In genomic region chr3:69012836-69013255, GRCh38 we compare ENCODE assay signal across 8 cellular contexts. TPM values are rescaled to one million over a fixed set of nuclear protein-coding genes. Genes with fewer than 3 reads are reported as not detected.
A peak's percentile ranks its signal among the peaks of the same experiment; 100 is the strongest.
DNase-seq lines count a peak whose midpoint lies in the region; ATAC-seq, FAIRE-seq and TF ChIP-seq lines count a peak whose summit lies in the region.

No MANE protein-coding gene starts in this region.

- no peak for FAIRE-seq in HepG2 (lab: Jason Lieb, UNC)

- no peak for TF ChIP-seq RAD21 in HepG2 (CRISPR knock-in tag; IDR thresholded peaks at IDR 0.05)

- H3K27me3 ChIP-seq in colonic mucosa (no peaks in the 10 kb centered on the region), HepG2 (ENCODE audit: control insufficient read depth in 1 of 2, insufficient read depth in 2 of 2, low read length in 2 of 2) (no peaks in the 10 kb centered on the region), subcutaneous abdominal adipose tissue (ENCODE audit: control insufficient read depth in 5 of 5, insufficient read depth in 4 of 5, low read length in 5 of 5) (no peaks in the 10 kb centered on the region)

- no TSS peak for BruUV-seq in HepG2 (replicated peaks; lab: Mats Ljungman, UMichigan)

- in situ Hi-C loops in HepG2 (cut with HindIII; ENCODE audit: extremely low pct_ligation_motif_present, low pct_unique_long_range_greater_than_20kb), result no loop called here

- H3K4me3 ChIP-seq in colonic mucosa (peak overlapping the region; percentile 88), HepG2 (replicated peaks in 1 of 3; ENCODE audit: insufficient read depth in 1 of 3, low read depth in 2 of 3, low read length in 3 of 3) (peak overlapping the region; percentile 79 to 94 (median 86)), subcutaneous abdominal adipose tissue (ENCODE audit: low read depth in 1 of 5, low read length in 5 of 5) (peak overlapping the region; percentile 69 to 86 (median 77))

- no peaks in the 10 kb centered on the region for H3K79me2 ChIP-seq in HepG2 (ENCODE audit: insufficient read depth, low read length)

- POLR2A ChIA-PET in RWPE1 (lab: Yijun Ruan, JAX; ENCODE audit: low non-redundant PET), result interaction anchor here (0.5 to 0.7 kb wide), 2 partner anchors 13 to 28 kb away, joined by 3 to 4 read pairs; no protein-coding TSS in a partner anchor
- POLR2A ChIA-PET in HepG2 (lab: Yijun Ruan, JAX), result interaction anchor here (1.2 to 2.3 kb wide), 2 partner anchors 39 to 67 kb away, joined by 6 to 11 read pairs; partner anchors contain the start of genes TMF1 and UBA3

- WGBS in HepG2 (ENCODE audit: low lambda C conversion rate), result 27% methylated on average over 7 of the region's 37 CpGs

- H3K9ac ChIP-seq in colonic mucosa (ENCODE audit: low read depth in 2 of 2, low read length in 2 of 2) (peak overlapping the region; percentile 52 to 96), HepG2 (ENCODE audit: insufficient read depth, low read depth, low read length) (peak overlapping the region; percentile 90), subcutaneous abdominal adipose tissue (ENCODE audit: low read length in 5 of 5) (peak overlapping the region; percentile 22 to 88 (median 86))

- intact Hi-C loops in Right ventricle myocardium inferior (cut with DNase I), result loop anchor here (5.0 kb wide), 1 partner anchor 39 kb away; the partner anchor contains the start of gene TMF1
- intact Hi-C loops in cardiac septum (cut with DNase I), result loop anchor here (5.0 kb wide), 2 partner anchors 39 to 69 kb away; partner anchors contain the start of genes ARL6IP5, TMF1 and UBA3
- intact Hi-C loops in colonic mucosa (cut with DNase I), result loop anchor here (5.0 kb wide), 1 partner anchor 39 kb away; the partner anchor contains the start of gene TMF1
- intact Hi-C loops in HepG2 (cut with micrococcal nuclease; ENCODE audit: unreplicated experiment), result loop anchor here (5.0 kb wide), 1 partner anchor 39 kb away; the partner anchor contains the start of gene TMF1

- H4K20me1 ChIP-seq in HepG2 (ENCODE audit: insufficient read depth, low read length), result no peaks in the 10 kb centered on the region

- H3K9me3 ChIP-seq in colonic mucosa (no peaks in the 10 kb centered on the region), HepG2 (ENCODE audit: low read length) (no peaks in the 10 kb centered on the region), subcutaneous abdominal adipose tissue (ENCODE audit: control insufficient read depth in 5 of 5, low read length in 5 of 5) (no peaks in the 10 kb centered on the region)

- H3K27ac ChIP-seq in RWPE1 (peak overlapping the region; percentile 100), colonic mucosa (peak overlapping the region; percentile 93), HepG2 (ENCODE audit: extremely low read length, insufficient read depth, low read length) (peak overlapping the region; percentile 90), subcutaneous abdominal adipose tissue (ENCODE audit: low read depth, low read length) (peak overlapping the region; percentile 96)

- ATAC-seq in Right ventricle myocardium inferior (peak; percentile 42), HG02763 (IDR thresholded peaks at IDR 0.05; ENCODE audit: unreplicated experiment) (peak; percentile 41), HepG2 (peak; percentile 78)

- TF ChIP-seq EP300 in HepG2 (IDR thresholded peaks at IDR 0.05; ENCODE audit: low read depth in 2 of 2, low read length in 2 of 2) (no peak), HepG2 (CRISPR knock-in tag; IDR thresholded peaks at IDR 0.05; ENCODE audit: borderline replicate concordance) (no peak)

- H3K36me3 ChIP-seq in colonic mucosa, result no peaks in the 10 kb centered on the region
- peaks cover 0 to 12% of the 10 kb centered on the region in 2 experiments; a peak in 3 of 5 replicates for H3K36me3 ChIP-seq in HepG2 (replicated peaks in 1 of 2; ENCODE audit: control insufficient read depth in 1 of 2, insufficient read depth in 2 of 2, low read length in 2 of 2)
- H3K36me3 ChIP-seq in subcutaneous abdominal adipose tissue (ENCODE audit: control insufficient read depth in 5 of 5, insufficient read depth in 5 of 5, low read length in 5 of 5), result peaks cover 4 to 12% (median 6%) of the 10 kb centered on the region in 5 donors

- CTCF ChIA-PET in RWPE1 (lab: Yijun Ruan, JAX), result no interaction called here
- CTCF ChIA-PET in HepG2 (lab: Yijun Ruan, JAX; ENCODE audit: low intra/inter-chr PET ratio, low total read pairs), result no interaction called here

- no peak; a peak in 1 of 4 replicates for TF ChIP-seq POLR2A in HepG2 (IDR thresholded peaks at IDR 0.05; ENCODE audit: insufficient read depth in 1 of 2, low read depth in 2 of 2, low read length in 2 of 2)

- H3K4me2 ChIP-seq in HepG2 (ENCODE audit: low read depth, low read length), result peak overlapping the region; percentile 78

- no peak overlapping the region for H2AFZ ChIP-seq in HepG2 (ENCODE audit: low read length)

- DNase-seq in Right ventricle myocardium inferior (ENCODE audit: missing footprints), result peak; percentile 70
- DNase-seq in cardiac septum (ENCODE audit: low spot score), result no peak
- DNase-seq in RWPE1 (ENCODE audit: low spot score), result peak; percentile 18
- peak; percentile 48 for DNase-seq in colonic mucosa
- peak; percentile 22 for DNase-seq in HepG2 (ENCODE audit: low spot score)
- no peak for DNase-seq in NCI-H345 (lab: John Stamatoyannopoulos, UW)

- no peaks in the 10 kb centered on the region for H3K4me1 ChIP-seq in colonic mucosa
- peaks cover 24% of the 10 kb centered on the region for H3K4me1 ChIP-seq in HepG2 (ENCODE audit: insufficient read depth, low read length)
- H3K4me1 ChIP-seq in subcutaneous abdominal adipose tissue (ENCODE audit: control insufficient read depth in 5 of 5, insufficient read depth in 5 of 5, low read length in 5 of 5), result peaks cover 2 to 37% (median 33%) of the 10 kb centered on the region in 5 donors

- TF ChIP-seq CTCF in RWPE1 (conservative IDR thresholded peaks at IDR 0.05; ENCODE audit: low read depth) (no peak), colonic mucosa (IDR thresholded peaks at IDR 0.05) (no peak), HepG2 (CRISPR knock-in tag; IDR thresholded peaks at IDR 0.05) (no peak)

TF ChIP-seq in HepG2, 621 proteins besides CTCF, POLR2A, EP300 and RAD21 (continues in another document):
- TF ChIP-seq SNRNP70 (IDR thresholded peaks at IDR 0.05; ENCODE audit: low read depth, low read length), result no peak
- 0 out of 2 replicates have a peak, but pooled peaks have one; percentile 2 for TF ChIP-seq ZNF629 (CRISPR knock-in tag; conservative IDR thresholded peaks at IDR 0.05)

RNA-seq across cellular contexts. Expression of gene EOGT, which starts 0.6 kb away (rescaled TPM):
- total RNA-seq in Right ventricle myocardium inferior (25.2 TPM), cardiac septum (44.0 TPM), colonic mucosa (10 to 100 TPM in 1 of 2 donors, 1 to 10 TPM in 1; 9.1 to 13.2 TPM), HepG2 (2016; rRNA removed; fragmentation: Illumina TruSeq; extraction: Trizol) (11.1 and 18.6 TPM in 2 replicates)
- 3.7 and 4.8 TPM in 2 replicates for total RNA-seq in HepG2 (2016; cell fraction: cytosol; rRNA removed; fragmentation: Illumina TruSeq; extraction: Trizol; ENCODE audit: low read depth)
- 11.2 and 19.6 TPM in 2 replicates for total RNA-seq in HepG2 (2016; cell fraction: insoluble cytoplasmic fraction; rRNA removed; fragmentation: Illumina TruSeq; extraction: Trizol)
- total RNA-seq in HepG2 (2016; cell fraction: membrane; rRNA removed; fragmentation: Illumina TruSeq; extraction: Trizol), result 9.0 and 9.6 TPM in 2 replicates
- 23.8 and 31.9 TPM in 2 replicates for total RNA-seq in HepG2 (2016; cell fraction: nucleus; rRNA removed; fragmentation: Illumina TruSeq; extraction: Trizol)
- polyA plus RNA-seq in HepG2 (2011; rRNA removed), result 4.0 and 4.5 TPM in 2 replicates
- 1.9 and 3.7 TPM in 2 replicates for polyA plus RNA-seq in HepG2 (2011; cell fraction: cytosol; rRNA removed)
- polyA plus RNA-seq in HepG2 (2011; cell fraction: nucleus; rRNA removed), result 4.1 and 4.8 TPM in 2 replicates
- 4.2 and 4.6 TPM in 2 replicates for polyA plus RNA-seq in HepG2 (2012)
- 1.6 and 1.7 TPM in 2 replicates for polyA plus RNA-seq in HepG2 (2016; cell fraction: cytosol; fragmentation: Illumina TruSeq; extraction: Trizol; ENCODE audit: low read depth)
- 8.9 and 9.5 TPM in 2 replicates for polyA plus RNA-seq in HepG2 (2016; cell fraction: insoluble cytoplasmic fraction; fragmentation: Illumina TruSeq; extraction: Trizol; ENCODE audit: low read depth)
- polyA plus RNA-seq in HepG2 (2016; cell fraction: membrane; fragmentation: Illumina TruSeq; extraction: Trizol; ENCODE audit: low read depth), result 2.7 and 4.0 TPM in 2 replicates
- 31.8 and 33.9 TPM in 2 replicates for polyA plus RNA-seq in HepG2 (2016; cell fraction: nucleus; fragmentation: Illumina TruSeq; extraction: Trizol; ENCODE audit: insufficient read depth, low read depth)
- 6.1 and 6.8 TPM in 2 replicates for polyA minus RNA-seq in HepG2 (2011; rRNA and poly(A)+ RNA removed; ENCODE audit: low replicate concordance)
- polyA minus RNA-seq in HepG2 (2011; cell fraction: cytosol; rRNA and poly(A)+ RNA removed), result 5.4 and 7.4 TPM in 2 replicates
- 23.5 and 24.7 TPM in 2 replicates for polyA minus RNA-seq in HepG2 (2011; cell fraction: nucleus; rRNA and poly(A)+ RNA removed)

RNA-seq across cellular contexts. Expression of gene TMF1, which starts 39.3 kb away (rescaled TPM):
- total RNA-seq in Right ventricle myocardium inferior (19.2 TPM), cardiac septum (22.8 TPM), colonic mucosa (10 to 100 TPM; 39.0 to 60.2 TPM), HepG2 (2016; rRNA removed; fragmentation: Illumina TruSeq; extraction: Trizol) (38.4 and 48.1 TPM in 2 replicates)
- total RNA-seq in HepG2 (2016; cell fraction: cytosol; rRNA removed; fragmentation: Illumina TruSeq; extraction: Trizol; ENCODE audit: low read depth), result 8.6 and 9.6 TPM in 2 replicates
- total RNA-seq in HepG2 (2016; cell fraction: insoluble cytoplasmic fraction; rRNA removed; fragmentation: Illumina TruSeq; extraction: Trizol), result 38.3 and 48.8 TPM in 2 replicates
- total RNA-seq in HepG2 (2016; cell fraction: membrane; rRNA removed; fragmentation: Illumina TruSeq; extraction: Trizol), result 15.4 and 16.8 TPM in 2 replicates
- total RNA-seq in HepG2 (2016; cell fraction: nucleus; rRNA removed; fragmentation: Illumina TruSeq; extraction: Trizol), result 43.2 and 48.5 TPM in 2 replicates
- 7.0 and 12.1 TPM in 2 replicates for polyA plus RNA-seq in HepG2 (2011; rRNA removed)
- polyA plus RNA-seq in HepG2 (2011; cell fraction: cytosol; rRNA removed), result 3.5 and 3.8 TPM in 2 replicates
- polyA plus RNA-seq in HepG2 (2011; cell fraction: nucleus; rRNA removed), result 6.1 and 6.9 TPM in 2 replicates
- polyA plus RNA-seq in HepG2 (2012), result 9.9 and 15.6 TPM in 2 replicates
- polyA plus RNA-seq in HepG2 (2016; cell fraction: cytosol; fragmentation: Illumina TruSeq; extraction: Trizol; ENCODE audit: low read depth), result 2.4 and 3.3 TPM in 2 replicates
- 22.4 and 23.2 TPM in 2 replicates for polyA plus RNA-seq in HepG2 (2016; cell fraction: insoluble cytoplasmic fraction; fragmentation: Illumina TruSeq; extraction: Trizol; ENCODE audit: low read depth)
- polyA plus RNA-seq in HepG2 (2016; cell fraction: membrane; fragmentation: Illumina TruSeq; extraction: Trizol; ENCODE audit: low read depth), result 1.7 and 2.0 TPM in 2 replicates
- 25.2 and 33.0 TPM in 2 replicates for polyA plus RNA-seq in HepG2 (2016; cell fraction: nucleus; fragmentation: Illumina TruSeq; extraction: Trizol; ENCODE audit: insufficient read depth, low read depth)
- polyA minus RNA-seq in HepG2 (2011; rRNA and poly(A)+ RNA removed; ENCODE audit: low replicate concordance), result 12.5 and 21.4 TPM in 2 replicates
- 11.4 and 15.9 TPM in 2 replicates for polyA minus RNA-seq in HepG2 (2011; cell fraction: cytosol; rRNA and poly(A)+ RNA removed)
- 31.5 and 46.4 TPM in 2 replicates for polyA minus RNA-seq in HepG2 (2011; cell fraction: nucleus; rRNA and poly(A)+ RNA removed)

Comparison
In these comparisons a context has a peak if more than half of its experiments do, and no peak if none do; other contexts are left out.
1. DNase-seq: peak in Right ventricle myocardium inferior (single experiment), RWPE1 (single experiment), colonic mucosa (single experiment) and HepG2 (single experiment); none in cardiac septum (single experiment) and NCI-H345 (single experiment).
2. Peak in every context shown above with its lines, with median percentiles within 50 percentile points of each other: ATAC-seq, H3K27ac ChIP-seq, H3K4me3 ChIP-seq and H3K9ac ChIP-seq.